ENCODE assay signal across 7 cellular contexts in the genomic region with DNA sequence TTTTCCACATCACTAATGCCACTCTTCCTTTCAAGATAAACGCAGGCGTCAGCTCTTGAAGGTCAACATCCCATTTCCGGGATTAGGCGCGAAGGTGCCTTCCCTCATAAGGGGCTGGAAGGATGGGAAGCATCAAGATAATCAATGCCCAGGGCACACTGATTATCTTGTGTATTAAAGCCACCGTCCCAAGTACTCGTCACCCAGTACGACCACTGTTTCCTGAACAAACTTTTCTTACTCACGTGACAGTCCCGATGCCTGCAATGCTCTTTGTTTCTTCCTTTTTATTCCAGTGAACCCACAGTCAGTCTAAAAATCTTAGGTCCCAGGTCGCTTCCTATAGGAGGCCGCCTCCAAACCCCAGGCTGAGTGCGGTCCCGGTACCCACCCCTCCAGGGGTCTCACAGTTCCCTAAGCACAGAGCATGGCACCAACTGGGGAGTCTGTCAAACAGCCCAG. TPM values are rescaled to one million over a fixed set of nuclear protein-coding genes. Genes with fewer than 3 reads are reported as not detected.
A peak's percentile ranks its signal among the peaks of the same experiment; 100 is the strongest.
DNase-seq lines count a peak whose midpoint lies in the region; ATAC-seq and TF ChIP-seq lines count a peak whose summit lies in the region.

No MANE protein-coding gene starts in this region.

- CTCF ChIA-PET in activated CD4-positive, alpha-beta memory T cell treated with anti-CD3 and anti-CD28 coated beads, Interleukin-2, amount 10 ng/mL, durations not matched to agents 7 days and 5 days (lab: Charles Lee): interaction anchor here (1.4 to 6.5 kb wide), 3 partner anchors 10 to 272 kb away, joined by 3 to 62 read pairs (median 4); no protein-coding TSS in a partner anchor

- TF ChIP-seq CTCF in heart left ventricle (IDR thresholded peaks at IDR 0.05): no peak
- no peak for TF ChIP-seq CTCF in retinal pigment epithelial cell (conservative IDR thresholded peaks at IDR 0.05; ENCODE audit: low read depth, low read length)

- H3K4me3 ChIP-seq in HUES64 (ENCODE audit: low read length) (peak overlapping the region; percentile 99), heart left ventricle (peak overlapping the region; percentile 61 to 96 (median 80)), retinal pigment epithelial cell (ENCODE audit: low read length) (peak overlapping the region; percentile 84)

- H3K9me3 ChIP-seq in HUES64 (ENCODE audit: insufficient read depth, low read depth, low read length) (no peaks in the 10 kb centered on the region), heart left ventricle (no peaks in the 10 kb centered on the region)

- peak overlapping the region; percentile 95 for H3K27ac ChIP-seq in HUES64 (ENCODE audit: low read depth, low read length)
- peak overlapping the region; percentile 81 to 99 (median 96) for H3K27ac ChIP-seq in heart left ventricle

- H3K27me3 Mint-ChIP-seq in activated CD4-positive, alpha-beta memory T cell treated with anti-CD3 and anti-CD28 coated beads, Interleukin-2, amount 10 ng/mL, durations not matched to agents 7 days and 5 days: no peaks in the 10 kb centered on the region

- H3K9me3 Mint-ChIP-seq in activated CD4-positive, alpha-beta memory T cell treated with anti-CD3 and anti-CD28 coated beads, Interleukin-2, amount 10 ng/mL, durations not matched to agents 7 days and 5 days: no peaks in the 10 kb centered on the region

- H3K9ac ChIP-seq in HUES64 (ENCODE audit: low read depth, low read length): peak overlapping the region; percentile 97

- H3K4me1 Mint-ChIP-seq in activated CD4-positive, alpha-beta memory T cell treated with anti-CD3 and anti-CD28 coated beads, Interleukin-2, amount 10 ng/mL, durations not matched to agents 7 days and 5 days: peaks cover 45% of the 10 kb centered on the region

- intact Hi-C loops in heart left ventricle (cut with DNase I): loop anchor here in 3 of 10 donors (5.0 to 10.0 kb wide), 4 partner anchors 270 to 913 kb away; a partner anchor contains a TSS

- H3K36me3 ChIP-seq in HUES64 (ENCODE audit: insufficient read depth, low read length): peaks cover 32% of the 10 kb centered on the region
- peaks cover 0 to 31% (median 27%) of the 10 kb centered on the region in 9 donors for H3K36me3 ChIP-seq in heart left ventricle

- ATAC-seq in GM19455 (IDR thresholded peaks at IDR 0.05; ENCODE audit: unreplicated experiment) (peak; percentile 22), heart left ventricle (peak; percentile 0 to 8 (median 3))

- peak overlapping the region; percentile 89 for H3K4me3 Mint-ChIP-seq in activated CD4-positive, alpha-beta memory T cell treated with anti-CD3 and anti-CD28 coated beads, Interleukin-2, amount 10 ng/mL, durations not matched to agents 7 days and 5 days

- H3K4me1 ChIP-seq in HUES64 (ENCODE audit: insufficient read depth, low read length) (peaks cover 15% of the 10 kb centered on the region), heart left ventricle (peaks cover 7 to 53% (median 37%) of the 10 kb centered on the region in 12 donors)

- no peak for TF ChIP-seq POLR2A in heart left ventricle (IDR thresholded peaks at IDR 0.05)

- H3K27me3 ChIP-seq in HUES64 (ENCODE audit: insufficient read depth, low read length) (no peaks in the 10 kb centered on the region), heart left ventricle (no peaks in the 10 kb centered on the region)

- H3K36me3 Mint-ChIP-seq in activated CD4-positive, alpha-beta memory T cell treated with anti-CD3 and anti-CD28 coated beads, Interleukin-2, amount 10 ng/mL, durations not matched to agents 7 days and 5 days (ENCODE audit: low read depth): peaks cover 37% of the 10 kb centered on the region

- peak overlapping the region; percentile 95 for H3K27ac Mint-ChIP-seq in activated CD4-positive, alpha-beta memory T cell treated with anti-CD3 and anti-CD28 coated beads, Interleukin-2, amount 10 ng/mL, durations not matched to agents 7 days and 5 days

- 12% methylated on average over 14 of the region's 14 CpGs for WGBS in HUES64
- WGBS in heart left ventricle, 4 donors: 1 to 3% (median 2%) methylated on average over 14 of the region's 14 CpGs

- DNase-seq in Daoy (ENCODE audit: low read depth) (peak; percentile 32), heart left ventricle (peak in 3 of 5 donors; percentile 31 to 37 (median 33)), retinal pigment epithelial cell (ENCODE audit: low read depth) (no peak), GF-D8 (lab: John Stamatoyannopoulos, UW) (no peak)
- no peak for DNase-seq in activated CD4-positive, alpha-beta memory T cell treated with anti-CD3 and anti-CD28 coated beads, Interleukin-2, amount 10 ng/mL, durations not matched to agents 7 days and 5 days

- POLR2A ChIA-PET in activated CD4-positive, alpha-beta memory T cell treated with anti-CD3 and anti-CD28 coated beads, Interleukin-2, amount 10 ng/mL, durations not matched to agents 7 days and 5 days (lab: Charles Lee): interaction anchor here (0.5 to 5.0 kb wide), 10 partner anchors 10 to 1712 kb away, joined by 3 to 41 read pairs (median 5); a partner anchor contains a TSS

RNA-seq across cellular contexts. Expression of a gene that starts 0.7 kb away (rescaled TPM):
- 59.1 and 72.6 TPM in 2 replicates for total RNA-seq in Daoy (2014; rRNA removed; shearing (Covaris generic))
- polyA plus RNA-seq in HUES64 (2013, experiment 1 of 2): 47.5 TPM
- 56.9 TPM for polyA plus RNA-seq in HUES64 (2013, experiment 2 of 2)
- 10 to 100 TPM; 27.3 to 27.4 TPM for total RNA-seq in activated CD4-positive, alpha-beta memory T cell treated with anti-CD3 and anti-CD28 coated beads, Interleukin-2, amount 10 ng/mL, durations not matched to agents 7 days and 5 days
- 100 to 1,000 TPM in 1 of 9 donors, 10 to 100 TPM in 8; 53.4 to 109 (median 81.3) TPM for total RNA-seq in heart left ventricle
- 10 to 100 TPM; 49.0 to 93.5 TPM for polyA plus RNA-seq in heart left ventricle

RNA-seq across cellular contexts. Expression of a gene that starts 0.8 kb away (rescaled TPM):
- 27.7 and 32.6 TPM in 2 replicates for total RNA-seq in Daoy (2014; rRNA removed; shearing (Covaris generic))
- 15.6 TPM for polyA plus RNA-seq in HUES64 (2013, experiment 1 of 2)
- polyA plus RNA-seq in HUES64 (2013, experiment 2 of 2): 23.0 TPM
- 10 to 100 TPM; 22.4 to 24.2 TPM for total RNA-seq in activated CD4-positive, alpha-beta memory T cell treated with anti-CD3 and anti-CD28 coated beads, Interleukin-2, amount 10 ng/mL, durations not matched to agents 7 days and 5 days
- 10 to 100 TPM; 19.1 to 35.3 (median 30.3) TPM for total RNA-seq in heart left ventricle
- 10 to 100 TPM; 27.0 to 27.2 TPM for polyA plus RNA-seq in heart left ventricle

Comparison
In these comparisons a context has a peak if more than half of its experiments do, and no peak if none do; other contexts are left out.
1. DNase-seq: peak in Daoy (single experiment) and heart left ventricle (3 of 5); none in activated CD4-positive, alpha-beta memory T cell treated with anti-CD3 and anti-CD28 coated beads, Interleukin-2, amount 10 ng/mL, durations not matched to agents 7 days and 5 days (single experiment), retinal pigment epithelial cell (single experiment) and GF-D8 (single experiment).
2. Peak in every context shown above with its lines, with median percentiles within 50 percentile points of each other: H3K4me3 ChIP-seq.